18 cellular contexts compared by ENCODE assay signal in genomic region chr4:53514509-53514908, GRCh38.
DNase-seq lines count a peak whose midpoint lies in the region; ATAC-seq and TF ChIP-seq lines count a peak whose summit lies in the region.
"Had no signal": no experiment of that assay in that cellular context is flagged by ENCODE, and none has a peak within 500 bp of the region (broad histone marks: within the 10 kb centered on the region; RNA-seq: fewer than 3 reads in every experiment).

No MANE protein-coding gene starts in this region.

- no peaks in the 10 kb centered on the region for H3K79me1 ChIP-seq in IMR-90 (ENCODE audit: low read depth in 1 of 2, low read length in 2 of 2)

- H2BK20ac ChIP-seq in IMR-90 (ENCODE audit: low read depth, low read length), result no peak overlapping the region

- H3K9me3 Mint-ChIP-seq in stimulated activated naive B cell treated with anti-CD40 and anti-IgM and Interleukin-4, amounts not matched to agents 10 μg/mL and 1 μg/mL and 100 μg/mL, for 72 hours, result no peaks in the 10 kb centered on the region
- H3K9me3 Mint-ChIP-seq: CD4-positive, alpha-beta T cell; IgD-negative memory B cell had no signal

- no peaks in the 10 kb centered on the region for H4K20me1 ChIP-seq in IMR-90 (ENCODE audit: insufficient read depth, low read length)

- ATAC-seq in IMR-90 (ENCODE audit: low read depth) (no peak), SK-N-SH treated with all-trans-retinoic acid at 6 μM for 48 hours (no peak)
- no peak for ATAC-seq in stimulated activated naive B cell treated with anti-CD40 and anti-IgM and Interleukin-4, amounts not matched to agents 10 μg/mL and 1 μg/mL and 100 μg/mL, for 72 hours (replicated peaks)
- ATAC-seq: HCT116 had no signal

- no peak overlapping the region for H2AK5ac ChIP-seq in IMR-90 (ENCODE audit: low read depth, low read length)

- no peak for TF ChIP-seq RAD21 in IMR-90 (IDR thresholded peaks at IDR 0.05; ENCODE audit: low read length)

- POLR2A ChIA-PET in IMR-90 (lab: Charles Lee; ENCODE audit: unreplicated experiment), result no interaction called here

- no peak overlapping the region for H3K4ac ChIP-seq in IMR-90 (ENCODE audit: low read depth, low read length)

- no peak overlapping the region for H3K4me2 ChIP-seq in IMR-90 (ENCODE audit: low read depth, low read length)
- H3K4me2 ChIP-seq: KMS-11 had no signal

- no peak for TF ChIP-seq POLR2A in IMR-90 (IDR thresholded peaks at IDR 0.05; ENCODE audit: low read depth, low read length)

- BruUV-seq in IMR-90 (replicated peaks; lab: Mats Ljungman, UMichigan), result no TSS peak

- no peak overlapping the region for H2BK15ac ChIP-seq in IMR-90 (ENCODE audit: low read depth, low read length)

- DNase-seq in EL, result peak; percentile 16
- DNase-seq in IMR-90, result peak; percentile 29
- DNase-seq in fibroblast of mammary gland (ENCODE audit: low read depth), result peak; percentile 17
- no peak for DNase-seq in stimulated activated naive B cell treated with anti-CD40 and anti-IgM and Interleukin-4, amounts not matched to agents 10 μg/mL and 1 μg/mL and 100 μg/mL, for 72 hours
- no peak for DNase-seq in DMS53 (lab: John Stamatoyannopoulos, UW)
- DNase-seq in HT-29 (ENCODE audit: low spot score), result no peak
- no peak for DNase-seq in NOMO-1 (lab: John Stamatoyannopoulos, UW; ENCODE audit: unreplicated experiment in 2 of 2)
- DNase-seq: C1 segment of cervical spinal cord; Calu3; CD4-positive, alpha-beta T cell; DMS 273 treated with DMSO at 0.1 percent for 48 hours; DMS79 treated with DMSO at 0.1 percent for 48 hours; GM23248 had no signal

- no peak overlapping the region for H3K9ac ChIP-seq in IMR-90 (ENCODE audit: low read depth, low read length)
- H3K9ac ChIP-seq: GM23248, KMS-11 had no signal

- no peak overlapping the region for H3K27ac Mint-ChIP-seq in stimulated activated naive B cell treated with anti-CD40 and anti-IgM and Interleukin-4, amounts not matched to agents 10 μg/mL and 1 μg/mL and 100 μg/mL, for 72 hours
- H3K27ac Mint-ChIP-seq: B cell; CD4-positive, alpha-beta T cell; IgD-negative memory B cell had no signal

- H3K27me3 ChIP-seq in IMR-90 (ENCODE audit: control insufficient read depth, insufficient read depth, low read length), result no peaks in the 10 kb centered on the region

- intact Hi-C loops in IMR-90 (cut with micrococcal nuclease), result no loop called here

- no peak overlapping the region for H4K91ac ChIP-seq in IMR-90 (ENCODE audit: insufficient read depth, low read depth, low read length)

- H2AK9ac ChIP-seq in IMR-90 (replicated peaks; ENCODE audit: low read depth, low read length, poor library complexity), result no peak overlapping the region

- H3K27me3 Mint-ChIP-seq in stimulated activated naive B cell treated with anti-CD40 and anti-IgM and Interleukin-4, amounts not matched to agents 10 μg/mL and 1 μg/mL and 100 μg/mL, for 72 hours, result peaks cover 0 to 9% of the 10 kb centered on the region in 2 donors

- no peak overlapping the region for H3K23ac ChIP-seq in IMR-90 (ENCODE audit: low read depth, low read length)

- TF ChIP-seq CTCF in IMR-90 (conservative IDR thresholded peaks at IDR 0.05; ENCODE audit: low read depth, low read length) (no peak), fibroblast of mammary gland (conservative IDR thresholded peaks at IDR 0.05; ENCODE audit: control insufficient read depth, insufficient read depth, low read depth, low read length) (no peak)

- H3K36me3 Mint-ChIP-seq in stimulated activated naive B cell treated with anti-CD40 and anti-IgM and Interleukin-4, amounts not matched to agents 10 μg/mL and 1 μg/mL and 100 μg/mL, for 72 hours, result no peaks in the 10 kb centered on the region

- no peak overlapping the region for H3K27ac ChIP-seq in IMR-90 (ENCODE audit: insufficient read depth, low read length)
- H3K27ac ChIP-seq: GM23248, KMS-11 had no signal

- H3K4me1 ChIP-seq in IMR-90 (ENCODE audit: control insufficient read depth, insufficient read depth, low read length), result no peaks in the 10 kb centered on the region; the same call in 1 of the 2 replicates

- no peak overlapping the region for H2BK120ac ChIP-seq in IMR-90 (ENCODE audit: low read depth, low read length)

- H4K5ac ChIP-seq in IMR-90 (ENCODE audit: low read depth, low read length), result no peak overlapping the region

- no peak overlapping the region for H2BK5ac ChIP-seq in IMR-90 (ENCODE audit: low read depth, low read length, poor library complexity, severe bottlenecking)

- no CpG with 5 or more reads among the region's 1 CpG for WGBS in IMR-90 (ENCODE audit: extremely low coverage in 2 of 2, insufficient read length in 1 of 2), 2 experiments

- no peak overlapping the region for H2AFZ ChIP-seq in IMR-90 (replicated peaks; ENCODE audit: low read length, poor library complexity)
- H2AFZ ChIP-seq: GM23248 had no signal

- no peak overlapping the region for H3K4me3 Mint-ChIP-seq in stimulated activated naive B cell treated with anti-CD40 and anti-IgM and Interleukin-4, amounts not matched to agents 10 μg/mL and 1 μg/mL and 100 μg/mL, for 72 hours
- H3K4me3 Mint-ChIP-seq: B cell; CD4-positive, alpha-beta T cell; IgD-negative memory B cell had no signal

- H3K4me3 ChIP-seq in IMR-90 (ENCODE audit: insufficient read depth, low read depth, low read length) (no peak overlapping the region), fibroblast of mammary gland (ENCODE audit: control insufficient read depth, low read depth, low read length) (no peak overlapping the region)
- H3K4me3 ChIP-seq: GM23248 had no signal

- H3K9me3 ChIP-seq in IMR-90 (ENCODE audit: control insufficient read depth, insufficient read depth, low read length), result no peaks in the 10 kb centered on the region

- H3K18ac ChIP-seq in IMR-90 (ENCODE audit: low read depth, low read length), result no peak overlapping the region

- CTCF ChIA-PET in IMR-90 (lab: Yijun Ruan, JAX), result no interaction called here

- no peaks in the 10 kb centered on the region for H3K36me3 ChIP-seq in IMR-90 (ENCODE audit: control insufficient read depth, insufficient read depth, low read length)

- no peaks in the 10 kb centered on the region; the same call in 1 of the 2 replicates for H3K9me1 ChIP-seq in IMR-90 (ENCODE audit: insufficient read depth, low read length)

- no peak overlapping the region for H3K14ac ChIP-seq in IMR-90 (replicated peaks; ENCODE audit: low read depth, low read length)

- H3K4me1 Mint-ChIP-seq in stimulated activated naive B cell treated with anti-CD40 and anti-IgM and Interleukin-4, amounts not matched to agents 10 μg/mL and 1 μg/mL and 100 μg/mL, for 72 hours, result no peaks in the 10 kb centered on the region
- H3K4me1 Mint-ChIP-seq: B cell, IgD-negative memory B cell had no signal

- no peak overlapping the region for H4K8ac ChIP-seq in IMR-90 (ENCODE audit: low read depth in 2 of 2, low read length in 2 of 2)

- in situ Hi-C loops in IMR-90 (cut with MboI; ENCODE audit: low sequenced_read_pairs), result no loop called here

- H3K56ac ChIP-seq in IMR-90 (ENCODE audit: extremely low read depth, insufficient read depth, low read length), result no peak overlapping the region

- dilution Hi-C loops in IMR-90 (cut with HindIII; ENCODE audit: low sequenced_read_pairs, unreplicated experiment), result no loop called here

TF ChIP-seq in IMR-90, 13 proteins besides CTCF, POLR2A, EP300 and RAD21:
- TF ChIP-seq ELK1 (IDR thresholded peaks at IDR 0.05; ENCODE audit: borderline replicate concordance, low read depth, low read length) (no peak), MAFK (IDR thresholded peaks at IDR 0.05; ENCODE audit: low read depth, low read length) (no peak), CEBPB (IDR thresholded peaks at IDR 0.05; ENCODE audit: low read depth, low read length) (no peak), MAZ (IDR thresholded peaks at IDR 0.05; ENCODE audit: borderline replicate concordance, low read depth, low read length) (no peak), RCOR1 (IDR thresholded peaks at IDR 0.05; ENCODE audit: insufficient replicate concordance, low read length) (no peak)

TF ChIP-seq in SK-N-SH treated with all-trans-retinoic acid at 6 μM for 48 hours, 23 proteins besides CTCF, POLR2A, EP300 and RAD21:
- TF ChIP-seq TOX (CRISPR knock-in tag; IDR thresholded peaks at IDR 0.05; ENCODE audit: borderline replicate concordance), result no peak
- TF ChIP-seq CREB5 (CRISPR knock-in tag; IDR thresholded peaks at IDR 0.05; ENCODE audit: low read depth), result no peak
- peak; percentile 37; the same call in 1 of the 2 replicates for TF ChIP-seq TCF4 (CRISPR knock-in tag; IDR thresholded peaks at IDR 0.05; ENCODE audit: borderline replicate concordance)
- TF ChIP-seq OSR1 (CRISPR knock-in tag; IDR thresholded peaks at IDR 0.05), result no peak

Comparison
In these comparisons a context has a peak if more than half of its experiments do, and no peak if none do; other contexts are left out.
1. DNase-seq: peak in EL (single experiment), IMR-90 (single experiment) and fibroblast of mammary gland (single experiment); none in stimulated activated naive B cell treated with anti-CD40 and anti-IgM and Interleukin-4, amounts not matched to agents 10 μg/mL and 1 μg/mL and 100 μg/mL, for 72 hours (single experiment), DMS53 (single experiment), HT-29 (single experiment) and NOMO-1 (0 of 2).